Comparison of ENCODE assay signal across 6 cellular contexts in genomic region chr19:7918062-7918614, GRCh38. TPM values are rescaled to one million over a fixed set of nuclear protein-coding genes. Genes with fewer than 3 reads are reported as not detected.
DNase-seq lines count a peak whose midpoint lies in the region; ATAC-seq, FAIRE-seq and TF ChIP-seq lines count a peak whose summit lies in the region.
"Not testable (repeated sequence)": the region's sequence is repeated elsewhere in the genome, so short reads cannot be mapped to it uniquely, and the experiment has no call there.

No MANE protein-coding gene starts in this region.

- H3K36me3 ChIP-seq in DOHH2 (ENCODE audit: control insufficient read depth, low read length); astrocyte (ENCODE audit: insufficient read depth, low read length): not testable (repeated sequence)
- H3K36me3 ChIP-seq in thymus (ENCODE audit: control insufficient read depth, insufficient read depth) = peaks cover 17% of the 10 kb centered on the region

- not testable (repeated sequence) for H3K79me2 ChIP-seq in DOHH2 (ENCODE audit: control insufficient read depth, low read length); astrocyte (ENCODE audit: insufficient read depth, low read length)

- H3K36me3 Mint-ChIP-seq in T-helper 1 cell treated with Interleukin-12 subunit alpha and Interleukin-12 subunit beta and Interleukin-4 antibody, amounts not matched to agents 30 μg/mL and 1 μg/mL, for 36 hours (ENCODE audit: low read depth); astrocyte (ENCODE audit: low read depth, unreplicated experiment): not testable (repeated sequence)
- peaks cover 0 to 20% (median under 1%) of the 10 kb centered on the region in 3 donors for H3K36me3 Mint-ChIP-seq in naive thymus-derived CD8-positive, alpha-beta T cell

- WGBS in thymus = 28% methylated on average over 29 of the region's 29 CpGs

- peaks cover 47% of the 10 kb centered on the region for H3K4me1 ChIP-seq in DOHH2 (ENCODE audit: control insufficient read depth, low read length)
- H3K4me1 ChIP-seq in astrocyte (ENCODE audit: insufficient read depth, low read length) = peaks cover 30% of the 10 kb centered on the region
- H3K4me1 ChIP-seq in thymus (ENCODE audit: control insufficient read depth, insufficient read depth, low read length) = peaks cover 20% of the 10 kb centered on the region

- ATAC-seq in naive thymus-derived CD8-positive, alpha-beta T cell = not testable (repeated sequence)

- H3K27ac Mint-ChIP-seq in T-helper 1 cell treated with Interleukin-12 subunit alpha and Interleukin-12 subunit beta and Interleukin-4 antibody, amounts not matched to agents 30 μg/mL and 1 μg/mL, for 36 hours = peak overlapping the region; percentile 65
- peak overlapping the region; percentile 58 for H3K27ac Mint-ChIP-seq in astrocyte (ENCODE audit: unreplicated experiment)
- peak overlapping the region in 5 of 10 donors; percentile 20 to 73 (median 43) for H3K27ac Mint-ChIP-seq in naive thymus-derived CD8-positive, alpha-beta T cell

- not testable (repeated sequence) for H3F3A ChIP-seq in DOHH2 (ENCODE audit: control insufficient read depth, insufficient read depth)

- POLR2A ChIA-PET in naive thymus-derived CD8-positive, alpha-beta T cell (lab: Charles Lee) = interaction anchor here (0.6 to 7.5 kb wide), 4 partner anchors 10 to 298 kb away, joined by 6 to 69 read pairs (median 36); partner anchors contain the start of genes MAP2K7 and TIMM44

- not testable (repeated sequence) for TF ChIP-seq CTCF in DOHH2 (IDR thresholded peaks at IDR 0.05; ENCODE audit: low read depth, low read length, poor library complexity, severe bottlenecking); astrocyte (IDR thresholded peaks at IDR 0.05; ENCODE audit: insufficient read depth, low read depth, low read length); foreskin fibroblast (IDR thresholded peaks at IDR 0.05; ENCODE audit: low read depth, low read length)

- not testable (repeated sequence) for DNase-seq in astrocyte (ENCODE audit: low read depth); foreskin fibroblast; naive thymus-derived CD8-positive, alpha-beta T cell

- peak overlapping the region; percentile 24 for H2AFZ ChIP-seq in astrocyte (ENCODE audit: low read depth, low read length)

- not testable (repeated sequence) for H3K27ac ChIP-seq in DOHH2 (ENCODE audit: low read depth, low read length); astrocyte (ENCODE audit: low read depth, low read length); thymus (ENCODE audit: low read depth)

- H3K9me2 ChIP-seq in DOHH2 (replicated peaks; ENCODE audit: control insufficient read depth, low read length) = not testable (repeated sequence)

- H3K27me3 ChIP-seq in DOHH2 (ENCODE audit: control insufficient read depth, low read length) (peaks cover 41% of the 10 kb centered on the region), astrocyte (ENCODE audit: insufficient read depth, low read length) (peaks cover 22% of the 10 kb centered on the region), thymus (ENCODE audit: control insufficient read depth, insufficient read depth) (peaks cover 48% of the 10 kb centered on the region)

- FAIRE-seq in astrocyte (lab: Jason Lieb, UNC) = not testable (repeated sequence)

- peaks cover 29% of the 10 kb centered on the region for H3K27me3 Mint-ChIP-seq in T-helper 1 cell treated with Interleukin-12 subunit alpha and Interleukin-12 subunit beta and Interleukin-4 antibody, amounts not matched to agents 30 μg/mL and 1 μg/mL, for 36 hours (ENCODE audit: low read depth)
- peaks cover 13% of the 10 kb centered on the region for H3K27me3 Mint-ChIP-seq in astrocyte (ENCODE audit: low read depth, unreplicated experiment)
- H3K27me3 Mint-ChIP-seq in naive thymus-derived CD8-positive, alpha-beta T cell = peaks cover 11 to 39% (median 18%) of the 10 kb centered on the region in 5 donors

- H3K9ac ChIP-seq in astrocyte (ENCODE audit: low read length) = not testable (repeated sequence)

- H3K9me3 ChIP-seq in DOHH2 (ENCODE audit: control insufficient read depth, insufficient read depth, low read length); astrocyte (ENCODE audit: insufficient read depth, low read depth, low read length); thymus (ENCODE audit: control insufficient read depth): not testable (repeated sequence)

- H3K4me2 ChIP-seq in DOHH2 (ENCODE audit: low read length) = peak overlapping the region; percentile 58; the same call in 1 of the 2 replicates
- peak overlapping the region; percentile 78 for H3K4me2 ChIP-seq in astrocyte (ENCODE audit: low read length)

- H3K4me1 Mint-ChIP-seq in T-helper 1 cell treated with Interleukin-12 subunit alpha and Interleukin-12 subunit beta and Interleukin-4 antibody, amounts not matched to agents 30 μg/mL and 1 μg/mL, for 36 hours (ENCODE audit: low read depth) = peaks cover 28% of the 10 kb centered on the region
- H3K4me1 Mint-ChIP-seq in astrocyte (ENCODE audit: low read depth, unreplicated experiment) = not testable (repeated sequence)
- H3K4me1 Mint-ChIP-seq in naive thymus-derived CD8-positive, alpha-beta T cell = peaks cover 18 to 48% (median 43%) of the 10 kb centered on the region in 4 donors

- H3K4me3 Mint-ChIP-seq in T-helper 1 cell treated with Interleukin-12 subunit alpha and Interleukin-12 subunit beta and Interleukin-4 antibody, amounts not matched to agents 30 μg/mL and 1 μg/mL, for 36 hours = peak overlapping the region; percentile 61
- H3K4me3 Mint-ChIP-seq in astrocyte (ENCODE audit: unreplicated experiment) = peak overlapping the region; percentile 71
- peak overlapping the region; percentile 39 to 65 (median 56) for H3K4me3 Mint-ChIP-seq in naive thymus-derived CD8-positive, alpha-beta T cell

- not testable (repeated sequence) for H4K20me1 ChIP-seq in DOHH2 (ENCODE audit: control insufficient read depth, insufficient read depth, low read depth, low read length)
- H4K20me1 ChIP-seq in astrocyte (ENCODE audit: insufficient read depth, low read length) = peaks cover 23% of the 10 kb centered on the region

- not testable (repeated sequence) for H3K9me3 Mint-ChIP-seq in T-helper 1 cell treated with Interleukin-12 subunit alpha and Interleukin-12 subunit beta and Interleukin-4 antibody, amounts not matched to agents 30 μg/mL and 1 μg/mL, for 36 hours; astrocyte (ENCODE audit: unreplicated experiment); naive thymus-derived CD8-positive, alpha-beta T cell

- not testable (repeated sequence) for H3K4me3 ChIP-seq in DOHH2 (ENCODE audit: low read length); astrocyte (ENCODE audit: insufficient read depth, low read depth, low read length)
- H3K4me3 ChIP-seq in foreskin fibroblast (ENCODE audit: low read depth in 1 of 2, low read length in 2 of 2) (peak overlapping the region; percentile 23 to 49), thymus (ENCODE audit: low read length) (peak overlapping the region; percentile 14)

RNA-seq across cellular contexts. Expression of gene SNAPC2, which starts 2.0 kb away (rescaled TPM):
- total RNA-seq in astrocyte = 14.7 and 15.2 TPM in 2 replicates
- total RNA-seq in naive thymus-derived CD8-positive, alpha-beta T cell = 10 to 100 TPM; 14.3 to 14.8 TPM
- polyA plus RNA-seq in naive thymus-derived CD8-positive, alpha-beta T cell = 10 to 100 TPM; 11.4 to 19.9 (median 12.8) TPM
- 16.0 TPM for polyA plus RNA-seq in thymus

RNA-seq across cellular contexts. Expression of gene TGFBR3L, which starts 3.5 kb away (rescaled TPM):
- total RNA-seq in astrocyte = 2.8 and 4.6 TPM in 2 replicates
- total RNA-seq in naive thymus-derived CD8-positive, alpha-beta T cell = under 1 TPM; 0.41 to 0.57 TPM
- polyA plus RNA-seq in naive thymus-derived CD8-positive, alpha-beta T cell = under 1 TPM in 1 of 3 donors, not detected in 2; 0.60 TPM
- 0.05 TPM for polyA plus RNA-seq in thymus

RNA-seq across cellular contexts. Expression of gene CTXN1, which starts 7.8 kb away (rescaled TPM):
- total RNA-seq in astrocyte = 49.5 and 55.9 TPM in 2 replicates
- total RNA-seq in naive thymus-derived CD8-positive, alpha-beta T cell = not detected
- not detected for polyA plus RNA-seq in naive thymus-derived CD8-positive, alpha-beta T cell
- polyA plus RNA-seq in thymus = 0.82 TPM

RNA-seq across cellular contexts. Expression of gene MAP2K7, which starts 14.5 kb away (rescaled TPM):
- 20.9 and 22.9 TPM in 2 replicates for total RNA-seq in astrocyte
- 10 to 100 TPM; 85.7 to 86.9 TPM for total RNA-seq in naive thymus-derived CD8-positive, alpha-beta T cell
- polyA plus RNA-seq in naive thymus-derived CD8-positive, alpha-beta T cell = 1 to 10 TPM; 1.8 to 5.1 (median 2.3) TPM
- polyA plus RNA-seq in thymus = 45.4 TPM

RNA-seq across cellular contexts. Expression of gene TIMM44, which starts 25.3 kb away (rescaled TPM):
- total RNA-seq in astrocyte = 60.5 and 71.1 TPM in 2 replicates
- total RNA-seq in naive thymus-derived CD8-positive, alpha-beta T cell = 10 to 100 TPM; 83.1 to 86.9 TPM
- polyA plus RNA-seq in naive thymus-derived CD8-positive, alpha-beta T cell = 10 to 100 TPM in 2 of 3 donors, 1 to 10 TPM in 1; 9.9 to 19.7 (median 15.3) TPM
- polyA plus RNA-seq in thymus = 41.8 TPM

Comparison
In these comparisons a context has a peak if more than half of its experiments do, and no peak if none do; other contexts are left out.
1. RNA of gene CTXN1, which starts 7.8 kb away (total RNA-seq): 49.5 to 55.9 TPM in astrocyte; not detected in naive thymus-derived CD8-positive, alpha-beta T cell; every median in the first group is over 10 times any median in the second.
2. Peak in every context shown above with its lines, with median percentiles within 50 percentile points of each other: H3K4me3 Mint-ChIP-seq.